Comparison of ENCODE assay signal across 1 cellular context in genomic region chr5:93076566-93076965, GRCh38.
TF ChIP-seq lines count a peak whose summit lies in the region.

No MANE protein-coding gene starts in this region.

TF ChIP-seq in HCT116, 20 proteins besides CTCF, POLR2A, EP300 and RAD21:
- TF ChIP-seq, protein P1, sequence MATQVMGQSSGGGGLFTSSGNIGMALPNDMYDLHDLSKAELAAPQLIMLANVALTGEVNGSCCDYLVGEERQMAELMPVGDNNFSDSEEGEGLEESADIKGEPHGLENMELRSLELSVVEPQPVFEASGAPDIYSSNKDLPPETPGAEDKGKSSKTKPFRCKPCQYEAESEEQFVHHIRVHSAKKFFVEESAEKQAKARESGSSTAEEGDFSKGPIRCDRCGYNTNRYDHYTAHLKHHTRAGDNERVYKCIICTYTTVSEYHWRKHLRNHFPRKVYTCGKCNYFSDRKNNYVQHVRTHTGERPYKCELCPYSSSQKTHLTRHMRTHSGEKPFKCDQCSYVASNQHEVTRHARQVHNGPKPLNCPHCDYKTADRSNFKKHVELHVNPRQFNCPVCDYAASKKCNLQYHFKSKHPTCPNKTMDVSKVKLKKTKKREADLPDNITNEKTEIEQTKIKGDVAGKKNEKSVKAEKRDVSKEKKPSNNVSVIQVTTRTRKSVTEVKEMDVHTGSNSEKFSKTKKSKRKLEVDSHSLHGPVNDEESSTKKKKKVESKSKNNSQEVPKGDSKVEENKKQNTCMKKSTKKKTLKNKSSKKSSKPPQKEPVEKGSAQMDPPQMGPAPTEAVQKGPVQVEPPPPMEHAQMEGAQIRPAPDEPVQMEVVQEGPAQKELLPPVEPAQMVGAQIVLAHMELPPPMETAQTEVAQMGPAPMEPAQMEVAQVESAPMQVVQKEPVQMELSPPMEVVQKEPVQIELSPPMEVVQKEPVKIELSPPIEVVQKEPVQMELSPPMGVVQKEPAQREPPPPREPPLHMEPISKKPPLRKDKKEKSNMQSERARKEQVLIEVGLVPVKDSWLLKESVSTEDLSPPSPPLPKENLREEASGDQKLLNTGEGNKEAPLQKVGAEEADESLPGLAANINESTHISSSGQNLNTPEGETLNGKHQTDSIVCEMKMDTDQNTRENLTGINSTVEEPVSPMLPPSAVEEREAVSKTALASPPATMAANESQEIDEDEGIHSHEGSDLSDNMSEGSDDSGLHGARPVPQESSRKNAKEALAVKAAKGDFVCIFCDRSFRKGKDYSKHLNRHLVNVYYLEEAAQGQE (IDR thresholded peaks at IDR 0.05; ENCODE audit: low read depth), result no peak
- no peak for TF ChIP-seq SP1 (IDR thresholded peaks at IDR 0.05; ENCODE audit: low read depth)
- TF ChIP-seq YY1 (IDR thresholded peaks at IDR 0.05; ENCODE audit: extremely low read depth, insufficient replicate concordance, low read depth, low read length), result no peak
- TF ChIP-seq TCF7L2 (IDR thresholded peaks at IDR 0.05; ENCODE audit: borderline replicate concordance, extremely low read depth, insufficient read depth, insufficient read length), result no peak
- no peak for TF ChIP-seq EZH2 (IDR thresholded peaks at IDR 0.05)
- no peak for TF ChIP-seq CBX3 (IDR thresholded peaks at IDR 0.05; ENCODE audit: low read depth)
- TF ChIP-seq FOSL1 (IDR thresholded peaks at IDR 0.05; ENCODE audit: low read depth), result no peak
- no peak for TF ChIP-seq MAX (IDR thresholded peaks at IDR 0.05)
- TF ChIP-seq POLR2AphosphoS5 (IDR thresholded peaks at IDR 0.05; ENCODE audit: low read depth, low read length), result no peak
